1 cellular context compared by ENCODE assay signal in the genomic region with DNA sequence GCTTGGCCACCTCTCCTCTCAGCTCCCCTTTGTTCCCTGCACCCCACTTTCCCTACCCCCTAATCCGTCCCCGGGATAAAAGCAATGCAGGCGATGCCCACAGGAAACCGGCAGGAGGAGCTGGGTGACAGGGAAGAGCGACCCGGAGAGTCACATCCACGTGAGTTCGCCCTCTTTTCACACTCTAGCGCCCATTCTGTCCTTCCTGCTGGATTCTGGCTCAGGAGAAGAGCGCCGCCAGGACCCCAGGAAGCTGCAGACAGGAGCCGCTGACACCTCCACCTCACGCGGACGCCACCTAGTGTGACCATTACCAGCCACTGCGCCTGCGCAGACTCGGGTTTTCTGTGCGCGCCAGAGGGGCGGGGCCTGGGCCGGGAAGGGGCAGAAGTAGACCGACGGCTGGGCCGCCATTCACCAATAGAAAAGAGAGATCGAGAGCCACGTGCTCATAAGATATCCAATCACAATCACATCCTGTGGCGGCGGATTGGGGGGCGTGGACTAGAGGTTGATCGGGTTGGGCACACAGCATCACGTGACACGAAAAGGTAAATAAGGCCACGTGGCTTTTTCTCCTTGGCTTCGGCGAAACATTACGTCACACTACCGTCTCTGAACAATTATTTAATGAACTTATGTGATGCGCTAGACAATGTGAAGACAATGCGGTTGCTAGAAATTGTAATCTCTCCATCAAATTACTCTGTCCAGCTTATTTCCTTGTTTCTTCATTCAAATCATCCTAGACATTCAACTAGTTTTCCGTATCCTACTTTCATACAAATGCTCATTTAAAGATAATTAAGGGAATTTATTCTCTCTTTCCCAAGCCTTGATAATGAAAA.
TF ChIP-seq lines count a peak whose summit lies in the region.

No MANE protein-coding gene starts in this region.

TF ChIP-seq in HepG2, 621 proteins besides CTCF, POLR2A, EP300 and RAD21 (continued from another document and continues in another):
- TF ChIP-seq, protein P1, sequence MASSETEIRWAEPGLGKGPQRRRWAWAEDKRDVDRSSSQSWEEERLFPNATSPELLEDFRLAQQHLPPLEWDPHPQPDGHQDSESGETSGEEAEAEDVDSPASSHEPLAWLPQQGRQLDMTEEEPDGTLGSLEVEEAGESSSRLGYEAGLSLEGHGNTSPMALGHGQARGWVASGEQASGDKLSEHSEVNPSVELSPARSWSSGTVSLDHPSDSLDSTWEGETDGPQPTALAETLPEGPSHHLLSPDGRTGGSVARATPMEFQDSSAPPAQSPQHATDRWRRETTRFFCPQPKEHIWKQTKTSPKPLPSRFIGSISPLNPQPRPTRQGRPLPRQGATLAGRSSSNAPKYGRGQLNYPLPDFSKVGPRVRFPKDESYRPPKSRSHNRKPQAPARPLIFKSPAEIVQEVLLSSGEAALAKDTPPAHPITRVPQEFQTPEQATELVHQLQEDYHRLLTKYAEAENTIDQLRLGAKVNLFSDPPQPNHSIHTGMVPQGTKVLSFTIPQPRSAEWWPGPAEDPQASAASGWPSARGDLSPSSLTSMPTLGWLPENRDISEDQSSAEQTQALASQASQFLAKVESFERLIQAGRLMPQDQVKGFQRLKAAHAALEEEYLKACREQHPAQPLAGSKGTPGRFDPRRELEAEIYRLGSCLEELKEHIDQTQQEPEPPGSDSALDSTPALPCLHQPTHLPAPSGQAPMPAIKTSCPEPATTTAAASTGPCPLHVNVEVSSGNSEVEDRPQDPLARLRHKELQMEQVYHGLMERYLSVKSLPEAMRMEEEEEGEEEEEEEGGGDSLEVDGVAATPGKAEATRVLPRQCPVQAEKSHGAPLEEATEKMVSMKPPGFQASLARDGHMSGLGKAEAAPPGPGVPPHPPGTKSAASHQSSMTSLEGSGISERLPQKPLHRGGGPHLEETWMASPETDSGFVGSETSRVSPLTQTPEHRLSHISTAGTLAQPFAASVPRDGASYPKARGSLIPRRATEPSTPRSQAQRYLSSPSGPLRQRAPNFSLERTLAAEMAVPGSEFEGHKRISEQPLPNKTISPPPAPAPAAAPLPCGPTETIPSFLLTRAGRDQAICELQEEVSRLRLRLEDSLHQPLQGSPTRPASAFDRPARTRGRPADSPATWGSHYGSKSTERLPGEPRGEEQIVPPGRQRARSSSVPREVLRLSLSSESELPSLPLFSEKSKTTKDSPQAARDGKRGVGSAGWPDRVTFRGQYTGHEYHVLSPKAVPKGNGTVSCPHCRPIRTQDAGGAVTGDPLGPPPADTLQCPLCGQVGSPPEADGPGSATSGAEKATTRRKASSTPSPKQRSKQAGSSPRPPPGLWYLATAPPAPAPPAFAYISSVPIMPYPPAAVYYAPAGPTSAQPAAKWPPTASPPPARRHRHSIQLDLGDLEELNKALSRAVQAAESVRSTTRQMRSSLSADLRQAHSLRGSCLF (CRISPR knock-in tag; IDR thresholded peaks at IDR 0.05; ENCODE audit: borderline replicate concordance) = no peak
- TF ChIP-seq, protein P2, sequence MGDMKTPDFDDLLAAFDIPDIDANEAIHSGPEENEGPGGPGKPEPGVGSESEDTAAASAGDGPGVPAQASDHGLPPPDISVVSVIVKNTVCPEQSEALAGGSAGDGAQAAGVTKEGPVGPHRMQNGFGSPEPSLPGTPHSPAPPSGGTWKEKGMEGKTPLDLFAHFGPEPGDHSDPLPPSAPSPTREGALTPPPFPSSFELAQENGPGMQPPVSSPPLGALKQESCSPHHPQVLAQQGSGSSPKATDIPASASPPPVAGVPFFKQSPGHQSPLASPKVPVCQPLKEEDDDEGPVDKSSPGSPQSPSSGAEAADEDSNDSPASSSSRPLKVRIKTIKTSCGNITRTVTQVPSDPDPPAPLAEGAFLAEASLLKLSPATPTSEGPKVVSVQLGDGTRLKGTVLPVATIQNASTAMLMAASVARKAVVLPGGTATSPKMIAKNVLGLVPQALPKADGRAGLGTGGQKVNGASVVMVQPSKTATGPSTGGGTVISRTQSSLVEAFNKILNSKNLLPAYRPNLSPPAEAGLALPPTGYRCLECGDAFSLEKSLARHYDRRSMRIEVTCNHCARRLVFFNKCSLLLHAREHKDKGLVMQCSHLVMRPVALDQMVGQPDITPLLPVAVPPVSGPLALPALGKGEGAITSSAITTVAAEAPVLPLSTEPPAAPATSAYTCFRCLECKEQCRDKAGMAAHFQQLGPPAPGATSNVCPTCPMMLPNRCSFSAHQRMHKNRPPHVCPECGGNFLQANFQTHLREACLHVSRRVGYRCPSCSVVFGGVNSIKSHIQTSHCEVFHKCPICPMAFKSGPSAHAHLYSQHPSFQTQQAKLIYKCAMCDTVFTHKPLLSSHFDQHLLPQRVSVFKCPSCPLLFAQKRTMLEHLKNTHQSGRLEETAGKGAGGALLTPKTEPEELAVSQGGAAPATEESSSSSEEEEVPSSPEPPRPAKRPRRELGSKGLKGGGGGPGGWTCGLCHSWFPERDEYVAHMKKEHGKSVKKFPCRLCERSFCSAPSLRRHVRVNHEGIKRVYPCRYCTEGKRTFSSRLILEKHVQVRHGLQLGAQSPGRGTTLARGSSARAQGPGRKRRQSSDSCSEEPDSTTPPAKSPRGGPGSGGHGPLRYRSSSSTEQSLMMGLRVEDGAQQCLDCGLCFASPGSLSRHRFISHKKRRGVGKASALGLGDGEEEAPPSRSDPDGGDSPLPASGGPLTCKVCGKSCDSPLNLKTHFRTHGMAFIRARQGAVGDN (CRISPR knock-in tag; IDR thresholded peaks at IDR 0.05) = peak; percentile 98
- TF ChIP-seq, protein P3, sequence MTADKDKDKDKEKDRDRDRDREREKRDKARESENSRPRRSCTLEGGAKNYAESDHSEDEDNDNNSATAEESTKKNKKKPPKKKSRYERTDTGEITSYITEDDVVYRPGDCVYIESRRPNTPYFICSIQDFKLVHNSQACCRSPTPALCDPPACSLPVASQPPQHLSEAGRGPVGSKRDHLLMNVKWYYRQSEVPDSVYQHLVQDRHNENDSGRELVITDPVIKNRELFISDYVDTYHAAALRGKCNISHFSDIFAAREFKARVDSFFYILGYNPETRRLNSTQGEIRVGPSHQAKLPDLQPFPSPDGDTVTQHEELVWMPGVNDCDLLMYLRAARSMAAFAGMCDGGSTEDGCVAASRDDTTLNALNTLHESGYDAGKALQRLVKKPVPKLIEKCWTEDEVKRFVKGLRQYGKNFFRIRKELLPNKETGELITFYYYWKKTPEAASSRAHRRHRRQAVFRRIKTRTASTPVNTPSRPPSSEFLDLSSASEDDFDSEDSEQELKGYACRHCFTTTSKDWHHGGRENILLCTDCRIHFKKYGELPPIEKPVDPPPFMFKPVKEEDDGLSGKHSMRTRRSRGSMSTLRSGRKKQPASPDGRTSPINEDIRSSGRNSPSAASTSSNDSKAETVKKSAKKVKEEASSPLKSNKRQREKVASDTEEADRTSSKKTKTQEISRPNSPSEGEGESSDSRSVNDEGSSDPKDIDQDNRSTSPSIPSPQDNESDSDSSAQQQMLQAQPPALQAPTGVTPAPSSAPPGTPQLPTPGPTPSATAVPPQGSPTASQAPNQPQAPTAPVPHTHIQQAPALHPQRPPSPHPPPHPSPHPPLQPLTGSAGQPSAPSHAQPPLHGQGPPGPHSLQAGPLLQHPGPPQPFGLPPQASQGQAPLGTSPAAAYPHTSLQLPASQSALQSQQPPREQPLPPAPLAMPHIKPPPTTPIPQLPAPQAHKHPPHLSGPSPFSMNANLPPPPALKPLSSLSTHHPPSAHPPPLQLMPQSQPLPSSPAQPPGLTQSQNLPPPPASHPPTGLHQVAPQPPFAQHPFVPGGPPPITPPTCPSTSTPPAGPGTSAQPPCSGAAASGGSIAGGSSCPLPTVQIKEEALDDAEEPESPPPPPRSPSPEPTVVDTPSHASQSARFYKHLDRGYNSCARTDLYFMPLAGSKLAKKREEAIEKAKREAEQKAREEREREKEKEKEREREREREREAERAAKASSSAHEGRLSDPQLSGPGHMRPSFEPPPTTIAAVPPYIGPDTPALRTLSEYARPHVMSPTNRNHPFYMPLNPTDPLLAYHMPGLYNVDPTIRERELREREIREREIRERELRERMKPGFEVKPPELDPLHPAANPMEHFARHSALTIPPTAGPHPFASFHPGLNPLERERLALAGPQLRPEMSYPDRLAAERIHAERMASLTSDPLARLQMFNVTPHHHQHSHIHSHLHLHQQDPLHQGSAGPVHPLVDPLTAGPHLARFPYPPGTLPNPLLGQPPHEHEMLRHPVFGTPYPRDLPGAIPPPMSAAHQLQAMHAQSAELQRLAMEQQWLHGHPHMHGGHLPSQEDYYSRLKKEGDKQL (CRISPR knock-in tag; IDR thresholded peaks at IDR 0.05; ENCODE audit: low read depth) = peak; percentile 33; the same call in 1 of the 2 replicates
- TF ChIP-seq, protein P4, sequence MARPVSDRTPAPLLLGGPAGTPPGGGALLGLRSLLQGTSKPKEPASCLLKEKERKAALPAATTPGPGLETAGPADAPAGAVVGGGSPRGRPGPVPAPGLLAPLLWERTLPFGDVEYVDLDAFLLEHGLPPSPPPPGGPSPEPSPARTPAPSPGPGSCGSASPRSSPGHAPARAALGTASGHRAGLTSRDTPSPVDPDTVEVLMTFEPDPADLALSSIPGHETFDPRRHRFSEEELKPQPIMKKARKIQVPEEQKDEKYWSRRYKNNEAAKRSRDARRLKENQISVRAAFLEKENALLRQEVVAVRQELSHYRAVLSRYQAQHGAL (CRISPR knock-in tag; IDR thresholded peaks at IDR 0.05; ENCODE audit: not compliant biosample characterization) = no peak
- TF ChIP-seq, protein P5, sequence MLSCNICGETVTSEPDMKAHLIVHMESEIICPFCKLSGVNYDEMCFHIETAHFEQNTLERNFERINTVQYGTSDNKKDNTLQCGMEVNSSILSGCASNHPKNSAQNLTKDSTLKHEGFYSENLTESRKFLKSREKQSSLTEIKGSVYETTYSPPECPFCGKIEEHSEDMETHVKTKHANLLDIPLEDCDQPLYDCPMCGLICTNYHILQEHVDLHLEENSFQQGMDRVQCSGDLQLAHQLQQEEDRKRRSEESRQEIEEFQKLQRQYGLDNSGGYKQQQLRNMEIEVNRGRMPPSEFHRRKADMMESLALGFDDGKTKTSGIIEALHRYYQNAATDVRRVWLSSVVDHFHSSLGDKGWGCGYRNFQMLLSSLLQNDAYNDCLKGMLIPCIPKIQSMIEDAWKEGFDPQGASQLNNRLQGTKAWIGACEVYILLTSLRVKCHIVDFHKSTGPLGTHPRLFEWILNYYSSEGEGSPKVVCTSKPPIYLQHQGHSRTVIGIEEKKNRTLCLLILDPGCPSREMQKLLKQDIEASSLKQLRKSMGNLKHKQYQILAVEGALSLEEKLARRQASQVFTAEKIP (CRISPR knock-in tag; IDR thresholded peaks at IDR 0.05; ENCODE audit: borderline replicate concordance) = no peak
- TF ChIP-seq, protein P6, sequence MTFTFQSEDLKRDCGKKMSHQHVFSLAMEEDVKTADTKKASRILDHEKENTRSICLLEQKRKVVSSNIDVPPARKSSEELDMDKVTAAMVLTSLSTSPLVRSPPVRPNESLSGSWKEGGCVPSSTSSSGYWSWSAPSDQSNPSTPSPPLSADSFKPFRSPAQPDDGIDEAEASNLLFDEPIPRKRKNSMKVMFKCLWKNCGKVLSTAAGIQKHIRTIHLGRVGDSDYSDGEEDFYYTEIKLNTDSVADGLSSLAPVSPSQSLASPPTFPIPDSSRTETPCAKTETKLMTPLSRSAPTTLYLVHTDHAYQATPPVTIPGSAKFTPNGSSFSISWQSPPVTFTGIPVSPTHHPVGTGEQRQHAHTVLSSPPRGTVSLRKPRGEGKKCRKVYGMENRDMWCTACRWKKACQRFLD (CRISPR knock-in tag; IDR thresholded peaks at IDR 0.05; ENCODE audit: borderline replicate concordance) = peak; percentile 58; the same call in 1 of the 2 replicates
- TF ChIP-seq HDAC1 (CRISPR knock-in tag; IDR thresholded peaks at IDR 0.05) (peak; percentile 80), NBN (conservative IDR thresholded peaks at IDR 0.05) (no peak), MZF1 (CRISPR knock-in tag; IDR thresholded peaks at IDR 0.05; ENCODE audit: borderline replicate concordance) (no peak), ZNF329 (CRISPR knock-in tag; IDR thresholded peaks at IDR 0.05; ENCODE audit: low read depth) (no peak), HMG20B (CRISPR knock-in tag; conservative IDR thresholded peaks at IDR 0.05) (no peak), ZNF724P (CRISPR knock-in tag; IDR thresholded peaks at IDR 0.05; ENCODE audit: borderline replicate concordance) (0 out of 2 replicates have a peak, but pooled peaks have one; percentile 65), PCBP2 (optimal IDR thresholded peaks at IDR 0.05; ENCODE audit: low read depth, low read length, poor library complexity, severe bottlenecking) (no peak), SP2 (CRISPR knock-in tag; IDR thresholded peaks at IDR 0.05) (no peak), ZBTB7B (CRISPR knock-in tag; IDR thresholded peaks at IDR 0.05) (0 out of 2 replicates have a peak, but pooled peaks have one; percentile 58)
- TF ChIP-seq, protein P7, sequence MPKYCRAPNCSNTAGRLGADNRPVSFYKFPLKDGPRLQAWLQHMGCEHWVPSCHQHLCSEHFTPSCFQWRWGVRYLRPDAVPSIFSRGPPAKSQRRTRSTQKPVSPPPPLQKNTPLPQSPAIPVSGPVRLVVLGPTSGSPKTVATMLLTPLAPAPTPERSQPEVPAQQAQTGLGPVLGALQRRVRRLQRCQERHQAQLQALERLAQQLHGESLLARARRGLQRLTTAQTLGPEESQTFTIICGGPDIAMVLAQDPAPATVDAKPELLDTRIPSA (CRISPR knock-in tag; IDR thresholded peaks at IDR 0.05; ENCODE audit: borderline replicate concordance) = no peak
- TF ChIP-seq, protein P8, sequence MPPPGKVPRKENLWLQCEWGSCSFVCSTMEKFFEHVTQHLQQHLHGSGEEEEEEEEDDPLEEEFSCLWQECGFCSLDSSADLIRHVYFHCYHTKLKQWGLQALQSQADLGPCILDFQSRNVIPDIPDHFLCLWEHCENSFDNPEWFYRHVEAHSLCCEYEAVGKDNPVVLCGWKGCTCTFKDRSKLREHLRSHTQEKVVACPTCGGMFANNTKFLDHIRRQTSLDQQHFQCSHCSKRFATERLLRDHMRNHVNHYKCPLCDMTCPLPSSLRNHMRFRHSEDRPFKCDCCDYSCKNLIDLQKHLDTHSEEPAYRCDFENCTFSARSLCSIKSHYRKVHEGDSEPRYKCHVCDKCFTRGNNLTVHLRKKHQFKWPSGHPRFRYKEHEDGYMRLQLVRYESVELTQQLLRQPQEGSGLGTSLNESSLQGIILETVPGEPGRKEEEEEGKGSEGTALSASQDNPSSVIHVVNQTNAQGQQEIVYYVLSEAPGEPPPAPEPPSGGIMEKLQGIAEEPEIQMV (CRISPR knock-in tag; IDR thresholded peaks at IDR 0.05; ENCODE audit: low read depth) = peak; percentile 60; the same call in 1 of the 2 replicates
